Comparison of ENCODE assay signal across 14 cellular contexts in the genomic region with DNA sequence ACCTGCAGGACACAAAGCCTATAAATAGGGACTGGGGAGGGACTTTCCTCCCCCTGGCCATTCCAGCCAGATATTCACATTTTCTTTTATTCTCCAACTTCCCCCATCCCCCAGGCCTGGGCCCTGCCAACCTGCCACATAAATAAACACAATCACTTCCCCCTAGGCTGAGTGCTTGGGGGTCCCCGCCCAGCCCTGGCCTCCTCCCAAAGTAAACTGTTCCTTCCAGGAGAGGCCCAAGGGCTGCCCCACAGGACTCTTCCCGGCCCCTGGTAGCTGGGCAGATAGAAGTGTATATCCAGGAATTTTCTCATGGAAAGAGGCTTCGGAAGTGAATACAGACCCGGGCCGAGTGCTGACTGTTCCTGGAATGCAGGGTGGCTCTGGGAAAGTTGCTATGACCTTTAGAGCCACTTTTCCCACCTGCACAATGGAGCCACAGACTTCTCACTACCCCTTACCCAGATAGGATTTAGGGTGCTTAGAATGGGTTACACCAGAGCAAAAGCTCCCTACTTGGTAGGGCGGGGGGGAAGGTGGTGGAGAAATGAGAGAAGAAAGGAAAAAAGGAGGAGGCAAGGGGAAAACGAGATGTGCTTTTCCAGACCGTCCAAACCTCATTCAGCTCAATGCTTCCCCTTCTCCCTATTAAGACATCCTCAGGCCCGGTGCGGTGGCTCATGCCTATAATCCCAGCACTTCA. TPM values are rescaled to one million over a fixed set of nuclear protein-coding genes. Genes with fewer than 3 reads are reported as not detected.
DNase-seq lines count a peak whose midpoint lies in the region; ATAC-seq, FAIRE-seq and TF ChIP-seq lines count a peak whose summit lies in the region.
"Had no signal": no experiment of that assay in that cellular context is flagged by ENCODE, and none has a peak within 500 bp of the region (broad histone marks: within the 10 kb centered on the region; RNA-seq: fewer than 3 reads in every experiment).

No MANE protein-coding gene starts in this region.

- no peaks in the 10 kb centered on the region for H3K9me3 Mint-ChIP-seq in endodermal cell
- H3K9me3 Mint-ChIP-seq: activated CD4-positive, alpha-beta memory T cell treated with anti-CD3 and anti-CD28 coated beads, Interleukin-2, amount 10 ng/mL, durations not matched to agents 7 days and 5 days; dendritic cell treated with granulocyte-macrophage colony-stimulating factor and Interleukin-4, amounts not matched to agents 40 ng/mL and 50 ng/mL, for 4 days; T-cell; type B pancreatic cell had no signal

- H3K27me3 ChIP-seq in endodermal cell (ENCODE audit: control insufficient read depth, insufficient read depth, low read length, poor library complexity, severe bottlenecking) (no peaks in the 10 kb centered on the region), mucosa of stomach (ENCODE audit: control insufficient read depth, insufficient read depth, low read length) (no peaks in the 10 kb centered on the region)

- no peaks in the 10 kb centered on the region for H3K4me1 ChIP-seq in endodermal cell (ENCODE audit: control insufficient read depth, insufficient read depth, low read length)
- peaks cover 79% of the 10 kb centered on the region for H3K4me1 ChIP-seq in mucosa of stomach (ENCODE audit: control insufficient read depth, insufficient read depth, low read length)

- no peaks in the 10 kb centered on the region for H3K9me3 ChIP-seq in endodermal cell (ENCODE audit: control insufficient read depth, low read length)
- H3K9me3 ChIP-seq in mucosa of stomach (ENCODE audit: control insufficient read depth, low read length), result no peaks in the 10 kb centered on the region

- no peak for FAIRE-seq in GM12892 (lab: Jason Lieb, UNC)

- H3K36me3 Mint-ChIP-seq in endodermal cell (ENCODE audit: low read depth), result peaks cover 63% of the 10 kb centered on the region

- no peak overlapping the region for H3K4me3 ChIP-seq in endodermal cell (ENCODE audit: low read length)
- H3K4me3 ChIP-seq in mucosa of stomach (ENCODE audit: low read length), result no peak overlapping the region

- TF ChIP-seq CTCF in endodermal cell (conservative IDR thresholded peaks at IDR 0.05), result no peak

- no peak overlapping the region for H3K4me3 Mint-ChIP-seq in endodermal cell
- H3K4me3 Mint-ChIP-seq: activated CD4-positive, alpha-beta memory T cell treated with anti-CD3 and anti-CD28 coated beads, Interleukin-2, amount 10 ng/mL, durations not matched to agents 7 days and 5 days; dendritic cell treated with granulocyte-macrophage colony-stimulating factor and Interleukin-4, amounts not matched to agents 40 ng/mL and 50 ng/mL, for 4 days; T-cell; type B pancreatic cell had no signal

- peaks cover 38% of the 10 kb centered on the region for H3K36me3 ChIP-seq in endodermal cell (ENCODE audit: control insufficient read depth, insufficient read depth, low read length)
- peaks cover 25% of the 10 kb centered on the region for H3K36me3 ChIP-seq in mucosa of stomach (ENCODE audit: control insufficient read depth, insufficient read depth, low read length)

- peak; percentile 44 for DNase-seq in COLO668 (lab: John Stamatoyannopoulos, UW; ENCODE audit: unreplicated experiment)
- peak; percentile 82 for DNase-seq in NCI-H1092 treated with DMSO at 0.1 percent for 48 hours (lab: John Stamatoyannopoulos, UW)
- peak; percentile 43 for DNase-seq in endodermal cell
- no peak for DNase-seq in activated T-cell treated with anti-CD3 and anti-CD28 coated beads for 4 hours
- no peak for DNase-seq in GM12892 (ENCODE audit: insufficient read length)
- DNase-seq in NK-92 (lab: John Stamatoyannopoulos, UW; ENCODE audit: unreplicated experiment), result no peak
- DNase-seq: activated CD4-positive, alpha-beta memory T cell treated with anti-CD3 and anti-CD28 coated beads, Interleukin-2, amount 10 ng/mL, durations not matched to agents 7 days and 5 days; activated naive CD4-positive, alpha-beta T cell treated with Interleukin-2 at 50 U/mL for 16 hours; NCI-H1694; T-cell had no signal

- no peak overlapping the region for H3K27ac Mint-ChIP-seq in endodermal cell
- H3K27ac Mint-ChIP-seq: activated CD4-positive, alpha-beta memory T cell treated with anti-CD3 and anti-CD28 coated beads, Interleukin-2, amount 10 ng/mL, durations not matched to agents 7 days and 5 days; dendritic cell treated with granulocyte-macrophage colony-stimulating factor and Interleukin-4, amounts not matched to agents 40 ng/mL and 50 ng/mL, for 4 days; T-cell; type B pancreatic cell had no signal

- peaks cover 5% of the 10 kb centered on the region for H3K4me1 Mint-ChIP-seq in endodermal cell

- H3K9ac ChIP-seq in endodermal cell (ENCODE audit: extremely low read depth, low read length, poor library complexity, severe bottlenecking), result no peak overlapping the region
- peak overlapping the region; percentile 54 for H3K9ac ChIP-seq in mucosa of stomach (ENCODE audit: low read length)

- no peak for TF ChIP-seq POLR2A in GM12892 (IDR thresholded peaks at IDR 0.05; ENCODE audit: low read depth, low read length)

- H3K27me3 Mint-ChIP-seq in endodermal cell (ENCODE audit: insufficient read depth), result no peaks in the 10 kb centered on the region
- H3K27me3 Mint-ChIP-seq: activated CD4-positive, alpha-beta memory T cell treated with anti-CD3 and anti-CD28 coated beads, Interleukin-2, amount 10 ng/mL, durations not matched to agents 7 days and 5 days; dendritic cell treated with granulocyte-macrophage colony-stimulating factor and Interleukin-4, amounts not matched to agents 40 ng/mL and 50 ng/mL, for 4 days; T-cell; type B pancreatic cell had no signal

- no peak for ATAC-seq in HG03521 (IDR thresholded peaks at IDR 0.05; ENCODE audit: unreplicated experiment)
- ATAC-seq: T-cell had no signal

- WGBS in endodermal cell (ENCODE audit: insufficient coverage in 1 of 2, insufficient read length in 1 of 2), 2 experiments, result 92 to 98% methylated on average over 7 to 9 of the region's 10 CpGs

- H3K27ac ChIP-seq in endodermal cell (ENCODE audit: low read depth, low read length), result no peak overlapping the region

RNA-seq across cellular contexts. Expression of a gene that starts 8.5 kb away (rescaled TPM):
- total RNA-seq in endodermal cell, result not detected
- polyA plus RNA-seq in endodermal cell (2013, experiment 1 of 2), result not detected
- not detected for polyA plus RNA-seq in endodermal cell (2013, experiment 2 of 2)
- 0.72 TPM for polyA plus RNA-seq in GM12892 (2012; ENCODE audit: missing spikeins)
- total RNA-seq: activated CD4-positive, alpha-beta memory T cell treated with anti-CD3 and anti-CD28 coated beads, Interleukin-2, amount 10 ng/mL, durations not matched to agents 7 days and 5 days; T-cell had no signal

RNA-seq across cellular contexts. Expression of a gene that starts 30.5 kb away (rescaled TPM):
- 100 to 1,000 TPM; 106 to 124 TPM for total RNA-seq in endodermal cell
- polyA plus RNA-seq in endodermal cell (2013, experiment 1 of 2), result 119 TPM
- 101 TPM for polyA plus RNA-seq in endodermal cell (2013, experiment 2 of 2)
- 47.6 TPM for polyA plus RNA-seq in GM12892 (2012; ENCODE audit: missing spikeins)

RNA-seq across cellular contexts. Expression of a gene that starts 39.0 kb away (rescaled TPM):
- 10 to 100 TPM; 12.7 to 14.4 TPM for total RNA-seq in endodermal cell
- polyA plus RNA-seq in endodermal cell (2013, experiment 1 of 2), result 16.0 TPM
- 15.5 TPM for polyA plus RNA-seq in endodermal cell (2013, experiment 2 of 2)
- 1.5 TPM for polyA plus RNA-seq in GM12892 (2012; ENCODE audit: missing spikeins)

RNA-seq across cellular contexts. Expression of a gene that starts 43.1 kb away (rescaled TPM):
- total RNA-seq in endodermal cell, result 100 to 1,000 TPM; 152 to 164 TPM
- polyA plus RNA-seq in endodermal cell (2013, experiment 1 of 2), result 142 TPM
- polyA plus RNA-seq in endodermal cell (2013, experiment 2 of 2), result 132 TPM
- 70.5 TPM for polyA plus RNA-seq in GM12892 (2012; ENCODE audit: missing spikeins)

Comparison
In these comparisons a context has a peak if more than half of its experiments do, and no peak if none do; other contexts are left out.
1. DNase-seq: peak in COLO668 (single experiment), NCI-H1092 treated with DMSO at 0.1 percent for 48 hours (single experiment) and endodermal cell (single experiment); none in activated T-cell treated with anti-CD3 and anti-CD28 coated beads for 4 hours (single experiment), GM12892 (single experiment) and NK-92 (single experiment).